In the genomic region with DNA sequence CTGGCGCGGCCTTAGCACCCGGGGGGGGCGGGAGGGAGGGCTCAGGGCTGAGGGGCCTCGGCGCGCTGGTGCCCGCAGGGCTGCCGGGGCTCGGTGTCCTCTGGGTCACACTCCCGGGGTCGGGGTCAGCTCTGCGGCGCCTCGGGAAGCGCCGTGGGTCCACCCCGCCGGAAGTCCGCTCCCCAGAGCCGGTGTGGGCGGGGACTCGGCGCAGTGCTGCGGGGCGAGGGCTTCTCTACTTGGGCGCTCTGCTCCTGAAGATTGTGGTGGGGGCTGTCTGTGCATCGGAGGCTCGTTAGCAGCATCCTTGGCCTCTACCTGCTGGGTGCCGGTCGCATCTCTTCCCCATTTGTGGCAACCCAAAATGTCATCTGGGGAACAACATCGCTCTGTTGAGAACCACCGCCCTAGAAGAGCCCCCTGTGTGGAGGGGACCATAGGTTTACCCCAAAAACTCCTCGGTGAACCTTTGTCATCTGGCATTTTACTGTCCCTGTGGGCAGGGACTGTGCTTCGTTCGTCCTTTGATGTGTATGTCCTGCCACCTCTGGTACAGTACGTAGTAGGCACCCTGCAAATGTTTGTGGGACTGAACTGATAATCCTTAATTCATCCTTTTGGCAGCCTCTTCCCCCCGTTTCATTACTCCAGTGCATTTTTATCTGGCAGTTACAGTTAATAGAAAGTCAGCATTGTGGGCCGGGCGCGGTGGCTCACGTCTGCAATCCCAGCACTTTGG, we compare ENCODE assay signal across 8 cellular contexts. TPM values are rescaled to one million over a fixed set of nuclear protein-coding genes. Genes with fewer than 3 reads are reported as not detected.
DNase-seq lines count a peak whose midpoint lies in the region; ATAC-seq and TF ChIP-seq lines count a peak whose summit lies in the region.

No MANE protein-coding gene starts in this region.

- peak overlapping the region; percentile 17 for H3K27ac ChIP-seq in foreskin keratinocyte
- H3K27ac ChIP-seq in transverse colon, result peak overlapping the region; percentile 94 to 97 (median 96)

- intact Hi-C loops in activated T-helper 2 cell treated with anti-CD3 and anti-CD28 coated beads, Interferon-gamma antibody, Interleukin-2, Interleukin-4, amounts not matched to agents 10 μg/mL and 5 μg/mL and 100 μg/mL, durations not matched to agents 14 hours and 24 hours and 36 hours (cut with micrococcal nuclease), result loop anchor here (1.0 to 10.0 kb wide), 6 partner anchors 27 to 1919 kb away; a partner anchor contains a TSS
- intact Hi-C loops in transverse colon (cut with DNase I; ENCODE audit: low total_unique reads), result no loop called here

- no peak for TF ChIP-seq EP300 in transverse colon (IDR thresholded peaks at IDR 0.05; ENCODE audit: low read depth)

- H3K4me3 ChIP-seq in transverse colon, result peak overlapping the region; percentile 81 to 95 (median 90)

- in situ Hi-C loops in ACHN (cut with HindIII; ENCODE audit: low pct_ligation_motif_present, low pct_unique_long_range_greater_than_20kb, low sequenced_read_pairs), result no loop called here
- in situ Hi-C loops in transverse colon (cut with MboI; ENCODE audit: low pct_ligation_motif_present in 1 of 4, low pct_unique_long_range_greater_than_20kb in 1 of 4, low sequenced_read_pairs in 3 of 4), result no loop called here

- peak overlapping the region; percentile 78 for H3K27ac Mint-ChIP-seq in activated T-helper 2 cell treated with anti-CD3 and anti-CD28 coated beads, Interferon-gamma antibody, Interleukin-2, Interleukin-4, amounts not matched to agents 10 μg/mL and 5 μg/mL and 100 μg/mL, durations not matched to agents 14 hours and 24 hours and 36 hours

- H3K27me3 Mint-ChIP-seq in activated T-helper 2 cell treated with anti-CD3 and anti-CD28 coated beads, Interferon-gamma antibody, Interleukin-2, Interleukin-4, amounts not matched to agents 10 μg/mL and 5 μg/mL and 100 μg/mL, durations not matched to agents 14 hours and 24 hours and 36 hours (ENCODE audit: low read depth), result peaks cover 12% of the 10 kb centered on the region

- peaks cover 46% of the 10 kb centered on the region for H3K4me1 Mint-ChIP-seq in activated T-helper 2 cell treated with anti-CD3 and anti-CD28 coated beads, Interferon-gamma antibody, Interleukin-2, Interleukin-4, amounts not matched to agents 10 μg/mL and 5 μg/mL and 100 μg/mL, durations not matched to agents 14 hours and 24 hours and 36 hours (ENCODE audit: low read depth)

- TF ChIP-seq POLR2A in GM18505 (IDR thresholded peaks at IDR 0.05; ENCODE audit: borderline replicate concordance, extremely low read depth, insufficient read depth, insufficient read length) (no peak), transverse colon (IDR thresholded peaks at IDR 0.05) (no peak)

- no peaks in the 10 kb centered on the region for H3K9me3 ChIP-seq in transverse colon

- peak; percentile 16 for TF ChIP-seq CTCF in foreskin keratinocyte (conservative IDR thresholded peaks at IDR 0.05)
- no peak for TF ChIP-seq CTCF in omental fat pad (IDR thresholded peaks at IDR 0.05)
- no peak for TF ChIP-seq CTCF in transverse colon (IDR thresholded peaks at IDR 0.05)

- WGBS in transverse colon (ENCODE audit: low coverage in 1 of 2), 2 donors, result 4% methylated on average over 27 of the region's 42 CpGs; no CpG with 5 or more reads in 1 of the 2 donors

- DNase-seq in ACHN (peak; percentile 53), NCI-H69 (lab: John Stamatoyannopoulos, UW) (peak; percentile 83), foreskin keratinocyte (peak in 1 of 2 donors; percentile 23), omental fat pad (ENCODE audit: low spot score) (no peak), transverse colon (peak; percentile 58)
- peak; percentile 58 for DNase-seq in activated T-helper 2 cell treated with anti-CD3 and anti-CD28 coated beads, Interferon-gamma antibody, Interleukin-2, Interleukin-4, amounts not matched to agents 10 μg/mL and 5 μg/mL and 100 μg/mL, durations not matched to agents 14 hours and 24 hours and 36 hours (ENCODE audit: low spot score)

- peak; percentile 69 for ATAC-seq in GM18505 (IDR thresholded peaks at IDR 0.05; ENCODE audit: unreplicated experiment)
- ATAC-seq in HG02973 (IDR thresholded peaks at IDR 0.05; ENCODE audit: unreplicated experiment), result peak; percentile 57
- ATAC-seq in foreskin keratinocyte, result peak; percentile 79
- ATAC-seq in omental fat pad (ENCODE audit: low FRiP score), result peak; percentile 69

- H3K9me3 Mint-ChIP-seq in activated T-helper 2 cell treated with anti-CD3 and anti-CD28 coated beads, Interferon-gamma antibody, Interleukin-2, Interleukin-4, amounts not matched to agents 10 μg/mL and 5 μg/mL and 100 μg/mL, durations not matched to agents 14 hours and 24 hours and 36 hours, result no peaks in the 10 kb centered on the region

- H3K27me3 ChIP-seq in foreskin keratinocyte (no peaks in the 10 kb centered on the region), transverse colon (no peaks in the 10 kb centered on the region)

- peak overlapping the region; percentile 97 for H3K4me3 Mint-ChIP-seq in activated T-helper 2 cell treated with anti-CD3 and anti-CD28 coated beads, Interferon-gamma antibody, Interleukin-2, Interleukin-4, amounts not matched to agents 10 μg/mL and 5 μg/mL and 100 μg/mL, durations not matched to agents 14 hours and 24 hours and 36 hours (ENCODE audit: low read depth)

- no peaks in the 10 kb centered on the region for H3K36me3 ChIP-seq in transverse colon

- H3K36me3 Mint-ChIP-seq in activated T-helper 2 cell treated with anti-CD3 and anti-CD28 coated beads, Interferon-gamma antibody, Interleukin-2, Interleukin-4, amounts not matched to agents 10 μg/mL and 5 μg/mL and 100 μg/mL, durations not matched to agents 14 hours and 24 hours and 36 hours (ENCODE audit: low read depth), result peaks cover 9% of the 10 kb centered on the region

- H3K4me1 ChIP-seq in foreskin keratinocyte, result peaks cover 4% of the 10 kb centered on the region
- H3K4me1 ChIP-seq in transverse colon, result peaks cover 0 to 33% (median 20%) of the 10 kb centered on the region in 4 donors

RNA-seq across cellular contexts. Expression of a gene that starts 0.6 kb away (rescaled TPM):
- total RNA-seq in activated T-helper 2 cell treated with anti-CD3 and anti-CD28 coated beads, Interferon-gamma antibody, Interleukin-2, Interleukin-4, amounts not matched to agents 10 μg/mL and 5 μg/mL and 100 μg/mL, durations not matched to agents 14 hours and 24 hours and 36 hours, result 35.2 and 35.3 TPM in 2 replicates
- total RNA-seq in foreskin keratinocyte, result 28.3 and 28.6 TPM in 2 replicates
- polyA plus RNA-seq in foreskin keratinocyte, result 9.5 and 11.1 TPM in 2 replicates
- 10 to 100 TPM; 25.7 to 37.7 (median 32.7) TPM for total RNA-seq in omental fat pad
- 10 to 100 TPM; 28.9 to 47.5 (median 41.1) TPM for total RNA-seq in transverse colon
